Comparison of ENCODE assay signal across 8 cellular contexts in genomic region chr19:47228937-47229673, GRCh38. TPM values are rescaled to one million over a fixed set of nuclear protein-coding genes. Genes with fewer than 3 reads are reported as not detected.
A peak's percentile ranks its signal among the peaks of the same experiment; 100 is the strongest.
DNase-seq lines count a peak whose midpoint lies in the region; ATAC-seq, FAIRE-seq and TF ChIP-seq lines count a peak whose summit lies in the region.

No MANE protein-coding gene starts in this region.

- H3K27me3 ChIP-seq in endothelial cell of umbilical vein (ENCODE audit: control insufficient read depth in 2 of 2, insufficient read depth in 2 of 2, low read length in 2 of 2) (no peaks in the 10 kb centered on the region), parathyroid adenoma (ENCODE audit: control insufficient read depth, insufficient read depth, low read length) (no peaks in the 10 kb centered on the region)

- H3K4me1 ChIP-seq in endothelial cell of umbilical vein (ENCODE audit: control insufficient read depth, extremely low read depth, insufficient read depth, low read length) (peaks cover 36% of the 10 kb centered on the region), parathyroid adenoma (peaks cover 15% of the 10 kb centered on the region)

- H3K4me1 Mint-ChIP-seq in activated T-cell treated with anti-CD3 and anti-CD28 coated beads, Interleukin-2, amount 50 U/mL, for 4 hours (ENCODE audit: low read depth) = peaks cover 34% of the 10 kb centered on the region

- H3K36me3 Mint-ChIP-seq in activated T-cell treated with anti-CD3 and anti-CD28 coated beads, Interleukin-2, amount 50 U/mL, for 4 hours (ENCODE audit: insufficient read depth) = no peaks in the 10 kb centered on the region

- in situ Hi-C loops in SK-MEL-5 (cut with HindIII; ENCODE audit: low pct_unique_long_range_greater_than_20kb, low sequenced_read_pairs) = no loop called here

- H3K36me3 ChIP-seq in endothelial cell of umbilical vein (ENCODE audit: control insufficient read depth in 2 of 2, extremely low read depth in 1 of 2, insufficient read depth in 2 of 2, low read length in 2 of 2) (no peaks in the 10 kb centered on the region), parathyroid adenoma (ENCODE audit: control insufficient read depth, insufficient read depth, low read length) (no peaks in the 10 kb centered on the region)

- FAIRE-seq in endothelial cell of umbilical vein (lab: Jason Lieb, UNC) = peak; percentile 24

- H3K27ac ChIP-seq in endothelial cell of umbilical vein (ENCODE audit: insufficient read depth, low read depth, low read length) (no peak overlapping the region), parathyroid adenoma (peak overlapping the region; percentile 100)

- H3K4me2 ChIP-seq in endothelial cell of umbilical vein (ENCODE audit: insufficient read depth, low read length) (peak overlapping the region; percentile 57), parathyroid adenoma (ENCODE audit: low read length) (peak overlapping the region; percentile 86)

- peak overlapping the region in 2 of 3 experiments; percentile 70 to 93 for H3K4me3 ChIP-seq in endothelial cell of umbilical vein (replicated peaks in 1 of 3; ENCODE audit: insufficient read depth in 1 of 3, low read depth in 1 of 3, low read length in 3 of 3)
- peak overlapping the region; percentile 92 for H3K4me3 ChIP-seq in parathyroid adenoma (ENCODE audit: low read depth, low read length)

- H3K79me2 ChIP-seq in endothelial cell of umbilical vein (ENCODE audit: control insufficient read depth, insufficient read depth, low read length) = peaks cover 9% of the 10 kb centered on the region
- H3K79me2 ChIP-seq in parathyroid adenoma = no peaks in the 10 kb centered on the region

- H3K9ac ChIP-seq in endothelial cell of umbilical vein (replicated peaks; ENCODE audit: extremely low read depth, insufficient read depth, low read length) (peak overlapping the region; percentile 57), parathyroid adenoma (no peak overlapping the region)

- TF ChIP-seq CTCF in endothelial cell of umbilical vein (IDR thresholded peaks at IDR 0.05; ENCODE audit: extremely low read depth in 1 of 2, insufficient read depth in 1 of 2, low read depth in 1 of 2, low read length in 2 of 2) (no peak), parathyroid adenoma (IDR thresholded peaks at IDR 0.05) (no peak)

- dilution Hi-C loops in endothelial cell of umbilical vein (cut with MboI; ENCODE audit: extremely low pct_ligation_motif_present, low sequenced_read_pairs) = no loop called here

- no peaks in the 10 kb centered on the region for H3K27me3 Mint-ChIP-seq in activated T-cell treated with anti-CD3 and anti-CD28 coated beads, Interleukin-2, amount 50 U/mL, for 4 hours (ENCODE audit: low read depth)

- H2AFZ ChIP-seq in endothelial cell of umbilical vein (ENCODE audit: low read depth, low read length) = no peak overlapping the region
- H2AFZ ChIP-seq in parathyroid adenoma = no peak overlapping the region

- no peak for ATAC-seq in activated T-cell treated with anti-CD3 and anti-CD28 coated beads, Interleukin-2, amount 50 U/mL, for 4 hours
- no peak for ATAC-seq in GM21360 (IDR thresholded peaks at IDR 0.05; ENCODE audit: unreplicated experiment)

- POLR2A ChIA-PET in endothelial cell of umbilical vein (lab: Charles Lee) = interaction anchor here (1.5 kb wide), 1 partner anchor 27 kb away, joined by 3 read pairs; the partner anchor contains the start of gene CCDC9

- H4K20me1 ChIP-seq in endothelial cell of umbilical vein (replicated peaks; ENCODE audit: control insufficient read depth, extremely low read depth, insufficient read depth, low read length) = no peaks in the 10 kb centered on the region

- H3K9me1 ChIP-seq in endothelial cell of umbilical vein (replicated peaks; ENCODE audit: control insufficient read depth, extremely low read depth, insufficient read depth, low read length) = no peaks in the 10 kb centered on the region

- intact Hi-C loops in endothelial cell of umbilical vein (cut with micrococcal nuclease) = loop anchor here (1.0 kb wide), 1 partner anchor 45 kb away; the partner anchor contains the start of gene INAFM1

- CTCF ChIA-PET in endothelial cell of umbilical vein (lab: Charles Lee) = interaction anchor here (1.1 to 3.1 kb wide), 3 partner anchors 14 to 18 kb away, joined by 3 to 31 read pairs (median 3); no protein-coding TSS in a partner anchor

- no TSS peak for BruUV-seq in endothelial cell of umbilical vein (replicated peaks; lab: Mats Ljungman, UMichigan)

- H3K4me3 Mint-ChIP-seq in activated T-cell treated with anti-CD3 and anti-CD28 coated beads, Interleukin-2, amount 50 U/mL, for 4 hours = no peak overlapping the region

- no peaks in the 10 kb centered on the region for H3K9me3 ChIP-seq in endothelial cell of umbilical vein (replicated peaks; ENCODE audit: control insufficient read depth, insufficient read depth, low read length)
- no peaks in the 10 kb centered on the region for H3K9me3 ChIP-seq in parathyroid adenoma (ENCODE audit: control insufficient read depth, low read length)

- no peak for TF ChIP-seq POLR2A in endothelial cell of umbilical vein (IDR thresholded peaks at IDR 0.05; ENCODE audit: low read depth, low read length)

- DNase-seq in activated T-cell treated with anti-CD3 and anti-CD28 coated beads, Interleukin-2, amount 50 U/mL, for 48 hours = peak; percentile 48 to 50
- DNase-seq in activated T-cell treated with anti-CD3 and anti-CD28 coated beads, Interleukin-2, amount 50 U/mL, for 4 hours = no peak
- DNase-seq in SK-MEL-5 (ENCODE audit: low read depth, low spot score) (peak; percentile 73), endothelial cell of umbilical vein (ENCODE audit: low read depth, low spot score) (peak; percentile 67), NCI-H1694 treated with DMSO at 0.1 percent for 48 hours (lab: John Stamatoyannopoulos, UW) (no peak), mucosa of gallbladder (ENCODE audit: low spot score) (no peak)

- H3K9me3 Mint-ChIP-seq in activated T-cell treated with anti-CD3 and anti-CD28 coated beads, Interleukin-2, amount 50 U/mL, for 4 hours = no peaks in the 10 kb centered on the region

TF ChIP-seq in endothelial cell of umbilical vein, 7 proteins besides CTCF, POLR2A, EP300 and RAD21 (continues in another document):
- no peak for TF ChIP-seq MYC (IDR thresholded peaks at IDR 0.05; ENCODE audit: low read depth, low read length)
- no peak for TF ChIP-seq FOS (IDR thresholded peaks at IDR 0.05; ENCODE audit: borderline replicate concordance, insufficient read depth, low read length)
- no peak for TF ChIP-seq EZH2 (IDR thresholded peaks at IDR 0.05; ENCODE audit: borderline replicate concordance, low read depth, low read length, severe bottlenecking)
- TF ChIP-seq MAX (IDR thresholded peaks at IDR 0.05; ENCODE audit: insufficient read depth, insufficient read length) = no peak
- no peak for TF ChIP-seq JUN (IDR thresholded peaks at IDR 0.05; ENCODE audit: borderline replicate concordance, insufficient read depth, insufficient read length, low read depth)

RNA-seq across cellular contexts. Expression of gene BBC3, which starts 1.9 kb away (rescaled TPM):
- 1 to 10 TPM; 4.4 to 6.0 (median 5.7) TPM for total RNA-seq in activated T-cell treated with anti-CD3 and anti-CD28 coated beads, Interleukin-2, amount 50 U/mL, for 4 hours
- 45.9 and 51.2 TPM in 2 replicates for total RNA-seq in SK-MEL-5 (2014; rRNA removed; shearing (Covaris generic))
- polyA plus RNA-seq in SK-MEL-5 (2015; cell fraction: cytosol; rRNA removed) = 53.3 and 59.6 TPM in 2 replicates
- polyA plus RNA-seq in SK-MEL-5 (2015; cell fraction: nucleus; rRNA removed) = 36.2 and 77.9 TPM in 2 replicates
- 27.6 and 35.7 TPM in 2 replicates for total RNA-seq in endothelial cell of umbilical vein
- polyA plus RNA-seq in endothelial cell of umbilical vein = 11.3 and 15.8 TPM in 2 replicates
- polyA plus RNA-seq in endothelial cell of umbilical vein (2011; cell fraction: cytosol; rRNA removed) = 5.6 and 9.7 TPM in 2 replicates
- 16.7 and 16.8 TPM in 2 replicates for polyA plus RNA-seq in endothelial cell of umbilical vein (2011; cell fraction: nucleus; rRNA removed)
- polyA plus RNA-seq in endothelial cell of umbilical vein (2012) = 9.7 and 16.2 TPM in 2 replicates
- 4.9 and 8.2 TPM in 2 replicates for polyA minus RNA-seq in endothelial cell of umbilical vein
- 5.2 TPM for polyA minus RNA-seq in endothelial cell of umbilical vein (2011; cell fraction: cytosol; rRNA and poly(A)+ RNA removed)
- 5.9 and 8.8 TPM in 2 replicates for polyA minus RNA-seq in endothelial cell of umbilical vein (2011; cell fraction: nucleus; rRNA and poly(A)+ RNA removed)
- 11.2 TPM for total RNA-seq in mucosa of gallbladder

RNA-seq across cellular contexts. Expression of gene CCDC9, which starts 27.2 kb away (rescaled TPM):
- 10 to 100 TPM; 24.0 to 34.5 (median 30.4) TPM for total RNA-seq in activated T-cell treated with anti-CD3 and anti-CD28 coated beads, Interleukin-2, amount 50 U/mL, for 4 hours
- 2.5 and 5.0 TPM in 2 replicates for total RNA-seq in SK-MEL-5 (2014; rRNA removed; shearing (Covaris generic))
- 18.6 and 21.6 TPM in 2 replicates for polyA plus RNA-seq in SK-MEL-5 (2015; cell fraction: cytosol; rRNA removed)
- polyA plus RNA-seq in SK-MEL-5 (2015; cell fraction: nucleus; rRNA removed) = 13.3 and 17.2 TPM in 2 replicates
- total RNA-seq in endothelial cell of umbilical vein (26.9 and 29.0 TPM in 2 replicates), mucosa of gallbladder (32.5 TPM)
- 4.6 and 6.0 TPM in 2 replicates for polyA plus RNA-seq in endothelial cell of umbilical vein
- 4.2 and 5.1 TPM in 2 replicates for polyA plus RNA-seq in endothelial cell of umbilical vein (2011; cell fraction: cytosol; rRNA removed)
- 21.1 and 30.7 TPM in 2 replicates for polyA plus RNA-seq in endothelial cell of umbilical vein (2011; cell fraction: nucleus; rRNA removed)
- 14.2 and 25.1 TPM in 2 replicates for polyA plus RNA-seq in endothelial cell of umbilical vein (2012)
- polyA minus RNA-seq in endothelial cell of umbilical vein = 4.0 and 7.1 TPM in 2 replicates
- 4.5 TPM for polyA minus RNA-seq in endothelial cell of umbilical vein (2011; cell fraction: cytosol; rRNA and poly(A)+ RNA removed)
- 11.6 and 17.7 TPM in 2 replicates for polyA minus RNA-seq in endothelial cell of umbilical vein (2011; cell fraction: nucleus; rRNA and poly(A)+ RNA removed)

RNA-seq across cellular contexts. Expression of gene INAFM1, which starts 45.6 kb away (rescaled TPM):
- total RNA-seq in activated T-cell treated with anti-CD3 and anti-CD28 coated beads, Interleukin-2, amount 50 U/mL, for 4 hours = 10 to 100 TPM in 2 of 3 donors, 1 to 10 TPM in 1; 9.9 to 10.1 (median 10.0) TPM
- total RNA-seq in SK-MEL-5 (2014; rRNA removed; shearing (Covaris generic)) = 0.45 and 0.69 TPM in 2 replicates
- 3.3 and 4.6 TPM in 2 replicates for polyA plus RNA-seq in SK-MEL-5 (2015; cell fraction: cytosol; rRNA removed)
- 3.8 and 5.5 TPM in 2 replicates for polyA plus RNA-seq in SK-MEL-5 (2015; cell fraction: nucleus; rRNA removed)
- 8.3 and 9.4 TPM in 2 replicates for total RNA-seq in endothelial cell of umbilical vein
- polyA plus RNA-seq in endothelial cell of umbilical vein = 2.8 and 3.0 TPM in 2 replicates
- 0.84 and 1.7 TPM in 2 replicates for polyA plus RNA-seq in endothelial cell of umbilical vein (2011; cell fraction: cytosol; rRNA removed)
- 3.1 and 5.0 TPM in 2 replicates for polyA plus RNA-seq in endothelial cell of umbilical vein (2011; cell fraction: nucleus; rRNA removed)
- polyA plus RNA-seq in endothelial cell of umbilical vein (2012) = 3.0 and 6.4 TPM in 2 replicates
- polyA minus RNA-seq in endothelial cell of umbilical vein = 0.55 and 1.1 TPM in 2 replicates
- polyA minus RNA-seq in endothelial cell of umbilical vein (2011; cell fraction: cytosol; rRNA and poly(A)+ RNA removed) = not detected
- polyA minus RNA-seq in endothelial cell of umbilical vein (2011; cell fraction: nucleus; rRNA and poly(A)+ RNA removed) = 1.1 and 2.5 TPM in 2 replicates
- 33.5 TPM for total RNA-seq in mucosa of gallbladder

Comparison
In these comparisons a context has a peak if more than half of its experiments do, and no peak if none do; other contexts are left out.
1. DNase-seq: peak in activated T-cell treated with anti-CD3 and anti-CD28 coated beads, Interleukin-2, amount 50 U/mL, for 48 hours (2 of 2), SK-MEL-5 (single experiment) and endothelial cell of umbilical vein (single experiment); none in activated T-cell treated with anti-CD3 and anti-CD28 coated beads, Interleukin-2, amount 50 U/mL, for 4 hours (single experiment), NCI-H1694 treated with DMSO at 0.1 percent for 48 hours (single experiment) and mucosa of gallbladder (single experiment).